Comparison of ENCODE assay signal across 1 cellular context in the genomic region with DNA sequence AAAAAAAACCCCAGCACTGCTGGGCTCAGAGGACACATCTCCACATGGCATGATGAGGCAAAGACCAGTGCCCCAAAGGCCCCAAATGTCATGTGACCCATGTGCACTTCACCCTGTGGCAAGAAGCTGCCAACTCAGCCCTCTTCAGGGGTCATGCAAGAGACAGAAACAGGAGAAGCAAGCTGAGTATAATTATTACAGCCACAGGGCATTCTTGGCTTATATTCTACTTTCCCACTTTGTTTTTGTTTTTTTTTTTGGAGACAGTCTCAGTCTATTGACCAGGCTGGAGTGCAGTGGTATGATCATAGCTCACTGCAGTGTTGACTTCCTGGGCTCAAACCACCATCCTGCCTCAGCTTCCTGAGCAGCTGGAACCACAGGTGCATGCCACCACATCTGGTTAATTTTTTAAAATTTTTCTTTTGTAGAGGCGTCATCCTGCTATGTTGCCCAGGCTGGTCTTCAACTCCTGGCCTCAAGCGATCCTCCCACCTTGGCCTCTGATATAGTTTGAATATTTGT.
TF ChIP-seq lines count a peak whose summit lies in the region.

No MANE protein-coding gene starts in this region.

TF ChIP-seq in H1, 55 proteins besides CTCF, POLR2A, EP300 and RAD21:
- TF ChIP-seq ASH2L (IDR thresholded peaks at IDR 0.05; ENCODE audit: low read length) (no peak), KDM5A (IDR thresholded peaks at IDR 0.05; ENCODE audit: low read length) (no peak), CBX5 (IDR thresholded peaks at IDR 0.05; ENCODE audit: low read depth, low read length) (no peak), SP4 (IDR thresholded peaks at IDR 0.05; ENCODE audit: low read length) (no peak), KDM1A (IDR thresholded peaks at IDR 0.05; ENCODE audit: borderline replicate concordance, low read length) (no peak), JUND (IDR thresholded peaks at IDR 0.05; ENCODE audit: low read length) (no peak), TEAD4 (IDR thresholded peaks at IDR 0.05; ENCODE audit: low read depth, low read length) (no peak), RNF2 (IDR thresholded peaks at IDR 0.05; ENCODE audit: borderline replicate concordance, low read depth, low read length, missing control alignments, poor library complexity, severe bottlenecking) (no peak), ATF2 (IDR thresholded peaks at IDR 0.05; ENCODE audit: low read length) (no peak), NRF1 (IDR thresholded peaks at IDR 0.05; ENCODE audit: low read depth, low read length) (no peak), BRCA1 (IDR thresholded peaks at IDR 0.05; ENCODE audit: low read depth, low read length) (no peak), YY1 (IDR thresholded peaks at IDR 0.05; ENCODE audit: low read depth, low read length) (no peak), ZNF274 (IDR thresholded peaks at IDR 0.05; ENCODE audit: borderline replicate concordance, extremely low read depth, low read length) (no peak), SP1 (IDR thresholded peaks at IDR 0.05; ENCODE audit: low read depth, low read length) (no peak)
